In the genomic region with DNA sequence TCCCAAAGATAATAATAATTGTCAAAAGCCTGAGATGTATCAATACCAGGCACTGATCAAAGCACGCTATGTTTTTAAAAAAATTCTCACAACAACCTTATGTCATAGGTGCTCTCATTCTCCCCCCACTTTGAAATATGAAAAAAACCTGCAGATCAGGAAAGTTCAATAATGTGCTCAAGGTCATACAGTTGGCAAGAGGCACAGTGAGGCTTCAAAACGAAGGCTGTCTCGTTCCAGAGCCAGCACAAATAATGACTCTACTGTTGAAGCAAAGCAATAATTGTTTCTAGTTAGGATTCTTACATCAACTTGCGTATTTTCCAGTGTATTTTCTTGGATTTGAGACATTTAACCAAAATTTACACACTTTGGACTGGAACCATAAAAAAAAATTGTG, we compare ENCODE assay signal across 18 cellular contexts.
DNase-seq lines count a peak whose midpoint lies in the region; ATAC-seq, FAIRE-seq and TF ChIP-seq lines count a peak whose summit lies in the region.
"Had no signal": no experiment of that assay in that cellular context is flagged by ENCODE, and none has a peak within 500 bp of the region (broad histone marks: within the 10 kb centered on the region; RNA-seq: fewer than 3 reads in every experiment).

No MANE protein-coding gene starts in this region.

- FAIRE-seq in K562 (lab: Jason Lieb, UNC) = no peak
- FAIRE-seq: GM12891, GM18507, H54 had no signal

- no peak for TF ChIP-seq RAD21 in K562 (CRISPR knock-in tag; conservative IDR thresholded peaks at IDR 0.05 in 1 of 2, IDR thresholded peaks at IDR 0.05 in 1 of 2)

- peak overlapping the region in 2 of 3 experiments; percentile 19 to 22 for H3K27ac Mint-ChIP-seq in nephron
- H3K27ac Mint-ChIP-seq: CD4-positive, alpha-beta memory T cell; HFFc6 had no signal

- peaks cover 28% of the 10 kb centered on the region for H3K4me1 ChIP-seq in left ventricle myocardium inferior
- H3K4me1 ChIP-seq in K562 (replicated peaks in 1 of 2; ENCODE audit: control insufficient read depth in 2 of 2, insufficient read depth in 2 of 2, low read length in 2 of 2) = no peaks in the 10 kb centered on the region
- peaks cover under 1% of the 10 kb centered on the region for H3K4me1 ChIP-seq in lower lobe of right lung
- H3K4me1 ChIP-seq: HAP-1 had no signal

- no peaks in the 10 kb centered on the region for H3K36me3 Mint-ChIP-seq in nephron (ENCODE audit: low read depth)
- H3K36me3 Mint-ChIP-seq: CD4-positive, alpha-beta memory T cell had no signal

- peaks cover 31% of the 10 kb centered on the region for H3K4me1 Mint-ChIP-seq in nephron
- H3K4me1 Mint-ChIP-seq: CD4-positive, alpha-beta memory T cell had no signal

- no peaks in the 10 kb centered on the region for H3K36me3 ChIP-seq in left ventricle myocardium inferior
- no peaks in the 10 kb centered on the region for H3K36me3 ChIP-seq in K562 (ENCODE audit: control insufficient read depth, insufficient read depth, low read length)
- no peaks in the 10 kb centered on the region for H3K36me3 ChIP-seq in lower lobe of right lung
- H3K36me3 ChIP-seq: HAP-1 had no signal

- intact Hi-C loops in left ventricle myocardium inferior (cut with micrococcal nuclease) = no loop called here
- intact Hi-C loops in cardiac septum (cut with DNase I) = no loop called here
- intact Hi-C loops in K562 (cut with micrococcal nuclease) = no loop called here
- intact Hi-C loops in lower lobe of right lung (cut with DNase I) = no loop called here

- no peaks in the 10 kb centered on the region for H3K79me2 ChIP-seq in K562 (ENCODE audit: control insufficient read depth, insufficient read depth, low read length)

- no peak overlapping the region for H3K4me3 ChIP-seq in left ventricle myocardium inferior
- no peak overlapping the region for H3K4me3 ChIP-seq in K562
- no peak overlapping the region for H3K4me3 ChIP-seq in lower lobe of right lung
- H3K4me3 ChIP-seq: HAP-1 had no signal

- in situ Hi-C loops in K562 (cut with MboI) = no loop called here

- no peak overlapping the region for H3K4me2 ChIP-seq in K562 (ENCODE audit: insufficient read depth, low read length)

- 0% methylated on average over 4 of the region's 4 CpGs for WGBS in K562 (ENCODE audit: insufficient coverage, low coverage, missing lambda C conversion rate)

- CTCF ChIA-PET in K562 (lab: Yijun Ruan, JAX; ENCODE audit: low intra/inter-chr PET ratio) = no interaction called here

- no peak for DNase-seq in left ventricle myocardium inferior
- no peak for DNase-seq in cardiac septum (ENCODE audit: low spot score)
- no peak for DNase-seq in K562 (ENCODE audit: extremely low read depth in 1 of 4, low spot score in 3 of 4)
- no peak for DNase-seq in NCI-H1930 (lab: John Stamatoyannopoulos, UW)
- DNase-seq in lower lobe of right lung = no peak
- DNase-seq: C1 segment of cervical spinal cord; Calu3; CD4-positive, alpha-beta memory T cell; COR-L47; DMS79 treated with DMSO at 0.1 percent for 48 hours; GF-D8; GOT3; HFFc6 had no signal

- H3K27me3 Mint-ChIP-seq in nephron (ENCODE audit: low read depth) = no peaks in the 10 kb centered on the region

- POLR2A ChIA-PET in K562 (lab: Yijun Ruan, JAX) = no interaction called here

- no peaks in the 10 kb centered on the region for H3K9me1 ChIP-seq in K562 (ENCODE audit: control insufficient read depth, insufficient read depth, low read length)

- no peaks in the 10 kb centered on the region for H4K20me1 ChIP-seq in K562 (replicated peaks; ENCODE audit: control insufficient read depth, insufficient read depth, low read length)

- no peak overlapping the region for H3K4me3 Mint-ChIP-seq in nephron
- H3K4me3 Mint-ChIP-seq: CD4-positive, alpha-beta memory T cell; HFFc6 had no signal

- no TSS peak for BruUV-seq in K562 (replicated peaks; lab: Mats Ljungman, UMichigan)

- no peaks in the 10 kb centered on the region for H3K27me3 ChIP-seq in left ventricle myocardium inferior (ENCODE audit: low read depth)
- no peaks in the 10 kb centered on the region for H3K27me3 ChIP-seq in K562 (ENCODE audit: control insufficient read depth in 2 of 2, insufficient read depth in 2 of 2, low read length in 2 of 2)
- H3K27me3 ChIP-seq in lower lobe of right lung (ENCODE audit: low read depth) = no peaks in the 10 kb centered on the region

- ATAC-seq in K562 = no peak
- ATAC-seq in lower lobe of right lung = no peak

- no peak overlapping the region for H2AFZ ChIP-seq in K562 (ENCODE audit: low read depth, low read length)

- H3K27ac ChIP-seq in left ventricle myocardium inferior (replicated peaks) (peak overlapping the region; percentile 61), K562 (ENCODE audit: extremely low read depth, low read depth, low read length) (no peak overlapping the region), lower lobe of right lung (no peak overlapping the region)

- TF ChIP-seq EP300 in K562 (IDR thresholded peaks at IDR 0.05; ENCODE audit: low read length) = no peak

- no peak for TF ChIP-seq POLR2A in K562 (conservative IDR thresholded peaks at IDR 0.05)

- TF ChIP-seq CTCF in left ventricle myocardium inferior (IDR thresholded peaks at IDR 0.05; ENCODE audit: borderline replicate concordance) = no peak
- no peak for TF ChIP-seq CTCF in K562 (IDR thresholded peaks at IDR 0.05 in 2 of 3, conservative IDR thresholded peaks at IDR 0.05 in 1 of 3; ENCODE audit: insufficient read depth in 2 of 3, low read depth in 1 of 3, low read length in 3 of 3)
- no peak for TF ChIP-seq CTCF in nephron (IDR thresholded peaks at IDR 0.05; ENCODE audit: unreplicated experiment in 3 of 3)
- TF ChIP-seq CTCF in lower lobe of right lung (IDR thresholded peaks at IDR 0.05) = no peak

- H3K9me3 ChIP-seq in left ventricle myocardium inferior (replicated peaks) (peaks cover 9% of the 10 kb centered on the region), K562 (replicated peaks; ENCODE audit: control insufficient read depth, insufficient read depth, low read depth, low read length) (no peaks in the 10 kb centered on the region; the same call in 1 of the 2 replicates), lower lobe of right lung (no peaks in the 10 kb centered on the region)
- H3K9me3 ChIP-seq: HAP-1 had no signal

- H3K9me3 Mint-ChIP-seq in nephron = no peaks in the 10 kb centered on the region
- H3K9me3 Mint-ChIP-seq: CD4-positive, alpha-beta memory T cell had no signal

- H3K9ac ChIP-seq in K562 (ENCODE audit: insufficient read depth in 1 of 2, low read depth in 2 of 2, low read length in 2 of 2) = no peak overlapping the region

TF ChIP-seq in K562, 482 proteins besides CTCF, POLR2A, EP300 and RAD21:
- TF ChIP-seq PHF8 (IDR thresholded peaks at IDR 0.05; ENCODE audit: borderline replicate concordance, low read length) (0 out of 2 replicates have a peak, but pooled peaks have one; percentile 10), TOE1 (IDR thresholded peaks at IDR 0.05; ENCODE audit: borderline replicate concordance) (no peak), TOE1 (CRISPR knock-in tag; IDR thresholded peaks at IDR 0.05; ENCODE audit: borderline replicate concordance, low read depth) (no peak)
